22 cellular contexts compared by ENCODE assay signal in the genomic region with DNA sequence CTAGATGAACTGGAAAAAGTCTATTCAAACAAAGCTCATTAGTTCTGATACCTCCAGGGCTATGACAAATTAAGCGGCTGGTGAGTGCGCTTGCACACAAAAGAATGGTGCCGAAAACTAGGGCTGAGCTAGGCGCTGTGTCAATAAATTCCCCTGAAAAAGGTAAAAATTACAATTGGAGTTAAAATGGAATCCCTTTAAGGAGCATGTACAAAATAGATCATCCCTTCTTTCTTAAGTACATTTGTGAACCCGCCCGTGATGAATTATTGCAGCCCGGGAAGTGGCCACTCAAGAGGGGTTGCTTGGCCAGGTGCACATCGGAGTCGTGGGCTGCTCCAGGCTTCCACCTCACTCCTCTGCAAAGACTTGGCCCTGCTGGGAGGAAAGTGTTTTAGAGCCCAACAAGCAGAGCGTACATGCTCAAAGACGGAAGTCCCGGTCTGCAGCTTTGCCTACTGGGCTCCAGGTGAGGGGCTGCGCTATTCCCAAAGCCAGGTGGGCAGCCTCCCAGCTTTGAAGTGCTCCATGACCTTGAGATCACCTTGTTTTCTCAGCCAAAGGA.
"Had no signal": no experiment of that assay in that cellular context is flagged by ENCODE, and none has a peak within 500 bp of the region (broad histone marks: within the 10 kb centered on the region; RNA-seq: fewer than 3 reads in every experiment).

No MANE protein-coding gene starts in this region.

- H3K9me3 Mint-ChIP-seq: endodermal cell; mesothelial cell of epicardium; natural killer cell; stimulated activated effector memory CD8-positive, alpha-beta T cell treated with anti-CD3 and anti-CD28 coated beads, Interleukin-12 subunit alpha, Interleukin-12 subunit beta, amount 100 ng/mL, for 72 hours had no signal

- H3K9me3 ChIP-seq: left ventricle myocardium inferior, right lobe of liver, suprapubic skin, transverse colon, vagina had no signal

- H3K27ac ChIP-seq: breast epithelium, left ventricle myocardium inferior, parathyroid adenoma, right lobe of liver, skin epidermis, stomach, suprapubic skin, transverse colon, vagina had no signal

- H3K4me1 ChIP-seq: breast epithelium, left ventricle myocardium inferior, parathyroid adenoma, right lobe of liver, stomach, suprapubic skin, transverse colon, vagina had no signal

- H3K36me3 Mint-ChIP-seq: activated naive CD8-positive, alpha-beta T cell treated with anti-CD3 and anti-CD28 coated beads for 36 hours; mesothelial cell of epicardium; natural killer cell; stimulated activated effector memory CD8-positive, alpha-beta T cell treated with anti-CD3 and anti-CD28 coated beads, Interleukin-12 subunit alpha, Interleukin-12 subunit beta, amount 100 ng/mL, for 72 hours had no signal

- DNase-seq: activated B cell treated with CpG ODN at 0.5 μM for 24 hours; activated CD4-positive, alpha-beta T cell treated with anti-CD3 and anti-CD28 coated beads for 36 hours; activated CD4-positive, alpha-beta T cell treated with anti-CD3 and anti-CD28 coated beads, Interleukin-2, amount 50 U/mL, for 4 hours; activated naive CD4-positive, alpha-beta T cell treated with Interleukin-2 at 50 U/mL for 16 hours; activated naive CD8-positive, alpha-beta T cell treated with anti-CD3 and anti-CD28 coated beads for 36 hours; activated T-cell treated with anti-CD3 and anti-CD28 coated beads, Interleukin-2, amount 50 U/mL, for 48 hours; endodermal cell; left ventricle myocardium inferior; natural killer cell; stimulated activated CD4-positive, alpha-beta T cell treated with anti-CD3 and anti-CD28 coated beads, Interleukin-2, amount 100 ng/mL, for 24 hours; stomach; T-helper 17 cell; transverse colon had no signal

- H3K4me3 ChIP-seq: breast epithelium, left ventricle myocardium inferior, right lobe of liver, skin epidermis, stomach, suprapubic skin, transverse colon, vagina had no signal

- H3K27me3 ChIP-seq: breast epithelium, right lobe of liver, transverse colon, vagina had no signal

- H3K4me3 Mint-ChIP-seq: activated B cell treated with CpG ODN at 0.5 μM for 24 hours; activated CD4-positive, alpha-beta T cell treated with anti-CD3 and anti-CD28 coated beads for 36 hours; activated naive CD8-positive, alpha-beta T cell treated with anti-CD3 and anti-CD28 coated beads for 36 hours; central memory CD8-positive, alpha-beta T cell; endodermal cell; mesothelial cell of epicardium; natural killer cell; stimulated activated effector memory CD8-positive, alpha-beta T cell treated with anti-CD3 and anti-CD28 coated beads, Interleukin-12 subunit alpha, Interleukin-12 subunit beta, amount 100 ng/mL, for 72 hours; T-helper 17 cell had no signal

- H3K4me1 Mint-ChIP-seq: activated B cell treated with CpG ODN at 0.5 μM for 24 hours; activated CD4-positive, alpha-beta T cell treated with anti-CD3 and anti-CD28 coated beads for 36 hours; activated naive CD8-positive, alpha-beta T cell treated with anti-CD3 and anti-CD28 coated beads for 36 hours; central memory CD8-positive, alpha-beta T cell; endodermal cell; natural killer cell; stimulated activated effector memory CD8-positive, alpha-beta T cell treated with anti-CD3 and anti-CD28 coated beads, Interleukin-12 subunit alpha, Interleukin-12 subunit beta, amount 100 ng/mL, for 72 hours; T-helper 17 cell had no signal

- H3K27ac Mint-ChIP-seq: activated B cell treated with CpG ODN at 0.5 μM for 24 hours; activated CD4-positive, alpha-beta T cell treated with anti-CD3 and anti-CD28 coated beads for 36 hours; activated naive CD8-positive, alpha-beta T cell treated with anti-CD3 and anti-CD28 coated beads for 36 hours; endodermal cell; mesothelial cell of epicardium; natural killer cell; stimulated activated effector memory CD8-positive, alpha-beta T cell treated with anti-CD3 and anti-CD28 coated beads, Interleukin-12 subunit alpha, Interleukin-12 subunit beta, amount 100 ng/mL, for 72 hours; T-helper 17 cell had no signal

- H3K27me3 Mint-ChIP-seq: activated B cell treated with CpG ODN at 0.5 μM for 24 hours; activated naive CD8-positive, alpha-beta T cell treated with anti-CD3 and anti-CD28 coated beads for 36 hours had no signal

- H3K36me3 ChIP-seq: breast epithelium, left ventricle myocardium inferior, right lobe of liver, stomach, suprapubic skin, transverse colon, vagina had no signal

- ATAC-seq: activated CD4-positive, alpha-beta T cell treated with anti-CD3 and anti-CD28 coated beads for 36 hours; natural killer cell; right lobe of liver; stimulated activated effector memory CD8-positive, alpha-beta T cell treated with anti-CD3 and anti-CD28 coated beads, Interleukin-12 subunit alpha, Interleukin-12 subunit beta, amount 100 ng/mL, for 72 hours; T-helper 17 cell had no signal
